In the genomic region with DNA sequence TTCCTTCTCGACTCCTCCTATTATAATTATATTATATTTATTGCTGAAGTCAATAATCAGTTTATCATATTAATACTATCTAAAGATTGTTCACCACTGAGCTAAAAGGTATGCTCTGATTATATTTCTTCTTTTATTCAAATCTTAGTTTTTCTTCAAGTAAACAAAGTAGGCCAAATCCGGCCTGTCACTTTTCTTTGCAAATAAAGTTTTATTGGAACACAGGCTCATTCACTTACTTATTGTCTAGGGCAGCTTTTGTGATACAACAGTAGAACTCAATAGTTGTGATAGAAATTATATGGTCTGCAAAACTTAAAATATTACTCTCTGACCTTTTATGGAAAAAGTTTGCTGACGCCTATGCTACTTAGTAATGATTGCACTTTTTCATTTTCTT, we compare ENCODE assay signal across 11 cellular contexts.
"Had no signal": no experiment of that assay in that cellular context is flagged by ENCODE, and none has a peak within 500 bp of the region (broad histone marks: within the 10 kb centered on the region; RNA-seq: fewer than 3 reads in every experiment).

No MANE protein-coding gene starts in this region.

- ATAC-seq: GM23338, HCT116 had no signal

- H3K27ac ChIP-seq: GM23248 had no signal

- H3K4me1 ChIP-seq: HAP-1 had no signal

- H3K9me3 ChIP-seq: HAP-1 had no signal

- DNase-seq: GM23248, GOT3, H7, H9, HCEC 1CT, HFFc6 had no signal

- H3K4me2 ChIP-seq: GM23338 had no signal

- H3K9ac ChIP-seq: GM23248 had no signal

- FAIRE-seq: H1, H54 had no signal

- H3K36me3 ChIP-seq: HAP-1 had no signal

- H3K4me3 ChIP-seq: GM23248, GM23338, HAP-1 had no signal

- H2AFZ ChIP-seq: GM23248, GM23338 had no signal
